In genomic region chr4:127560755-127561154, GRCh38 we compare ENCODE assay signal across 25 cellular contexts.
DNase-seq lines count a peak whose midpoint lies in the region; ATAC-seq and TF ChIP-seq lines count a peak whose summit lies in the region.
"Had no signal": no experiment of that assay in that cellular context is flagged by ENCODE, and none has a peak within 500 bp of the region (broad histone marks: within the 10 kb centered on the region; RNA-seq: fewer than 3 reads in every experiment).

No MANE protein-coding gene starts in this region.

- no peaks in the 10 kb centered on the region for H4K20me1 ChIP-seq in GM23338 (replicated peaks; ENCODE audit: insufficient read depth)
- H4K20me1 ChIP-seq: BLaER1 treated with 17β-estradiol and CSF1 and Interleukin-3, amounts not matched to agents 10 nM and 100 nM had no signal

- H3K4me2 ChIP-seq in GM23338 = no peak overlapping the region
- H3K4me2 ChIP-seq: A549; BLaER1 treated with 17β-estradiol and CSF1 and Interleukin-3, amounts not matched to agents 10 nM and 100 nM had no signal

- no peaks in the 10 kb centered on the region; the same call in 1 of the 2 replicates for H3K9me2 ChIP-seq in GM23338 (ENCODE audit: insufficient read depth)

- H3K4me1 ChIP-seq in GM23338 (ENCODE audit: insufficient read depth) = no peaks in the 10 kb centered on the region
- H3K4me1 ChIP-seq: A549 had no signal

- no peaks in the 10 kb centered on the region for H3K27me3 Mint-ChIP-seq in GM23338 (ENCODE audit: insufficient read depth, low read depth, poor library complexity)
- H3K27me3 Mint-ChIP-seq: B cell; CD4-positive, alpha-beta memory T cell; CD4-positive, CD25-positive, alpha-beta regulatory T cell; CD8-positive, alpha-beta memory T cell had no signal

- peaks cover 13% of the 10 kb centered on the region for H3K9me3 Mint-ChIP-seq in GM23338
- no peaks in the 10 kb centered on the region for H3K9me3 Mint-ChIP-seq in activated naive CD4-positive, alpha-beta T cell treated with anti-CD3 and anti-CD28 coated beads, Interleukin-2, amount 50 U/mL, for 72 hours

- H3K4me3 ChIP-seq in GM23338 (no peak overlapping the region), astrocyte of the cerebellum (ENCODE audit: low read depth, low read length) (no peak overlapping the region), astrocyte of the spinal cord (ENCODE audit: low read depth, low read length) (no peak overlapping the region)
- H3K4me3 ChIP-seq: A549; BLaER1 treated with 17β-estradiol and CSF1 and Interleukin-3, amounts not matched to agents 10 nM and 100 nM; GM12878 had no signal

- H3K27ac ChIP-seq in GM23338 (ENCODE audit: low read depth) = no peak overlapping the region
- H3K27ac ChIP-seq: 22Rv1; A549; BLaER1 treated with 17β-estradiol and CSF1 and Interleukin-3, amounts not matched to agents 10 nM and 100 nM had no signal

- peak overlapping the region; percentile 66; the same call in 1 of the 2 replicates for H2AFZ ChIP-seq in GM23338

- no peaks in the 10 kb centered on the region for H3K79me2 ChIP-seq in GM23338 (replicated peaks; ENCODE audit: insufficient read depth)

- no peak overlapping the region for H3K4me3 Mint-ChIP-seq in GM23338
- H3K4me3 Mint-ChIP-seq: B cell; CD14-positive monocyte; CD4-positive, alpha-beta memory T cell; CD4-positive, CD25-positive, alpha-beta regulatory T cell; CD8-positive, alpha-beta memory T cell had no signal

- no peaks in the 10 kb centered on the region for H3K4me1 Mint-ChIP-seq in GM23338
- H3K4me1 Mint-ChIP-seq: B cell; CD14-positive monocyte; CD4-positive, alpha-beta memory T cell; CD4-positive, CD25-positive, alpha-beta regulatory T cell; CD8-positive, alpha-beta memory T cell had no signal

- no peak for TF ChIP-seq CTCF in GM23338 (conservative IDR thresholded peaks at IDR 0.05; ENCODE audit: low read depth in 2 of 2)
- TF ChIP-seq CTCF in astrocyte of the cerebellum (IDR thresholded peaks at IDR 0.05; ENCODE audit: low read depth, low read length, missing control alignments) = no peak
- TF ChIP-seq CTCF in astrocyte of the spinal cord (IDR thresholded peaks at IDR 0.05; ENCODE audit: low read depth, low read length) = no peak

- in situ Hi-C loops in astrocyte of the cerebellum (cut with HindIII; ENCODE audit: low sequenced_read_pairs) (no loop called here), astrocyte of the spinal cord (cut with HindIII; ENCODE audit: low sequenced_read_pairs) (no loop called here)

- H3K36me3 Mint-ChIP-seq in GM23338 (ENCODE audit: low read depth) = peaks cover 4% of the 10 kb centered on the region; the same call in 2 of the 3 replicates
- no peaks in the 10 kb centered on the region for H3K36me3 Mint-ChIP-seq in activated naive CD4-positive, alpha-beta T cell treated with anti-CD3 and anti-CD28 coated beads, Interleukin-2, amount 50 U/mL, for 72 hours
- H3K36me3 Mint-ChIP-seq: CD14-positive monocyte; CD4-positive, alpha-beta memory T cell; CD4-positive, CD25-positive, alpha-beta regulatory T cell; CD8-positive, alpha-beta memory T cell had no signal

- intact Hi-C loops in sciatic nerve (cut with DNase I) = no loop called here

- H3K36me3 ChIP-seq in GM23338 (ENCODE audit: insufficient read depth) = no peaks in the 10 kb centered on the region
- H3K36me3 ChIP-seq: BLaER1 treated with 17β-estradiol and CSF1 and Interleukin-3, amounts not matched to agents 10 nM and 100 nM had no signal

- H3F3A ChIP-seq in GM23338 (replicated peaks; ENCODE audit: low read depth) = no peaks in the 10 kb centered on the region

- no peak for ATAC-seq in GM23338
- ATAC-seq in sciatic nerve = peak; percentile 76
- ATAC-seq in activated naive CD4-positive, alpha-beta T cell treated with anti-CD3 and anti-CD28 coated beads, Interleukin-2, amount 50 U/mL, for 72 hours = no peak
- ATAC-seq: A549, GM12878 had no signal

- no peak overlapping the region for H3K27ac Mint-ChIP-seq in GM23338
- no peak overlapping the region for H3K27ac Mint-ChIP-seq in activated naive CD4-positive, alpha-beta T cell treated with anti-CD3 and anti-CD28 coated beads, Interleukin-2, amount 50 U/mL, for 72 hours
- H3K27ac Mint-ChIP-seq: B cell; CD14-positive monocyte; CD4-positive, alpha-beta memory T cell; CD8-positive, alpha-beta memory T cell had no signal

- DNase-seq in GM23338 (ENCODE audit: low spot score) (no peak), astrocyte of the cerebellum (ENCODE audit: low read depth) (peak; percentile 57), astrocyte of the spinal cord (ENCODE audit: low read depth, low spot score) (peak; percentile 12), sciatic nerve (ENCODE audit: low spot score) (no peak), C1 segment of cervical spinal cord (lab: John Stamatoyannopoulos, UW) (no peak), GOT3 (lab: John Stamatoyannopoulos, UW) (no peak)
- DNase-seq in activated naive CD4-positive, alpha-beta T cell treated with anti-CD3 and anti-CD28 coated beads, Interleukin-2, amount 50 U/mL, for 72 hours (ENCODE audit: low spot score in 2 of 2) = no peak
- DNase-seq: AML-193; CD4-positive, alpha-beta memory T cell; CD4-positive, CD25-positive, alpha-beta regulatory T cell; CD8-positive, alpha-beta memory T cell; COR-L47; DMS 273 treated with DMSO at 0.1 percent for 48 hours; DMS153; DMS53; DMS79; DND-41; EL; GDM1 had no signal

- H3K27me3 ChIP-seq in GM23338 (ENCODE audit: insufficient read depth) = no peaks in the 10 kb centered on the region
- H3K27me3 ChIP-seq: BLaER1 treated with 17β-estradiol and CSF1 and Interleukin-3, amounts not matched to agents 10 nM and 100 nM had no signal

TF ChIP-seq in GM23338, 12 proteins besides CTCF, POLR2A, EP300 and RAD21 (continues in another document):
- no peak for TF ChIP-seq ZNF462 (CRISPR knock-in tag; IDR thresholded peaks at IDR 0.05)

Comparison
In these comparisons a context has a peak if more than half of its experiments do, and no peak if none do; other contexts are left out.
1. DNase-seq: peak in astrocyte of the cerebellum (single experiment) and astrocyte of the spinal cord (single experiment); none in GM23338 (single experiment), sciatic nerve (single experiment), C1 segment of cervical spinal cord (0 of 14), activated naive CD4-positive, alpha-beta T cell treated with anti-CD3 and anti-CD28 coated beads, Interleukin-2, amount 50 U/mL, for 72 hours (0 of 2) and GOT3 (single experiment).